ENCODE assay signal across 15 cellular contexts in genomic region chr13:112680741-112681360, GRCh38. TPM values are rescaled to one million over a fixed set of nuclear protein-coding genes. Genes with fewer than 3 reads are reported as not detected.
DNase-seq lines count a peak whose midpoint lies in the region; ATAC-seq and TF ChIP-seq lines count a peak whose summit lies in the region.
"Had no signal": no experiment of that assay in that cellular context is flagged by ENCODE, and none has a peak within 500 bp of the region (broad histone marks: within the 10 kb centered on the region; RNA-seq: fewer than 3 reads in every experiment).

No MANE protein-coding gene starts in this region.

- H3K9me3 Mint-ChIP-seq in stimulated activated naive CD8-positive, alpha-beta T cell treated with anti-CD3 and anti-CD28 coated beads, Interleukin-15, amount 100 ng/mL, for 72 hours = no peaks in the 10 kb centered on the region
- no peaks in the 10 kb centered on the region for H3K9me3 Mint-ChIP-seq in activated naive CD4-positive, alpha-beta T cell treated with anti-CD3 and anti-CD28 coated beads for 36 hours
- H3K9me3 Mint-ChIP-seq: CD4-positive, alpha-beta memory T cell; IgD-negative memory B cell had no signal

- TF ChIP-seq CTCF in GM10266 (IDR thresholded peaks at IDR 0.05; ENCODE audit: control insufficient read depth, insufficient read depth, low read depth, missing control alignments) = no peak

- CTCF ChIA-PET in activated naive CD4-positive, alpha-beta T cell treated with anti-CD3 and anti-CD28 coated beads for 36 hours (lab: Charles Lee) = no interaction called here

- H3K27ac Mint-ChIP-seq in stimulated activated naive CD8-positive, alpha-beta T cell treated with anti-CD3 and anti-CD28 coated beads, Interleukin-15, amount 100 ng/mL, for 72 hours = no peak overlapping the region
- H3K27ac Mint-ChIP-seq in activated naive CD4-positive, alpha-beta T cell treated with anti-CD3 and anti-CD28 coated beads for 36 hours = no peak overlapping the region
- H3K27ac Mint-ChIP-seq: IgD-negative memory B cell had no signal

- no peak overlapping the region for H3K4me3 Mint-ChIP-seq in stimulated activated naive CD8-positive, alpha-beta T cell treated with anti-CD3 and anti-CD28 coated beads, Interleukin-15, amount 100 ng/mL, for 72 hours
- H3K4me3 Mint-ChIP-seq in activated naive CD4-positive, alpha-beta T cell treated with anti-CD3 and anti-CD28 coated beads for 36 hours = no peak overlapping the region
- H3K4me3 Mint-ChIP-seq: CD4-positive, alpha-beta memory T cell; IgD-negative memory B cell had no signal

- ATAC-seq in stimulated activated naive CD8-positive, alpha-beta T cell treated with anti-CD3 and anti-CD28 coated beads, Interleukin-15, amount 100 ng/mL, for 72 hours = peak; percentile 23
- no peak for ATAC-seq in stimulated activated naive CD8-positive, alpha-beta T cell treated with anti-CD3 and anti-CD28 coated beads, Interleukin-15, Interleukin-2, amounts not matched to agents 100 U/mL and 50 U/mL, for 24 hours
- ATAC-seq in left lobe of liver = no peak
- ATAC-seq: GM12878, HCT116 had no signal

- DNase-seq in stimulated activated naive CD8-positive, alpha-beta T cell treated with anti-CD3 and anti-CD28 coated beads, Interleukin-15, amount 100 ng/mL, for 72 hours = no peak
- DNase-seq in stimulated activated naive CD8-positive, alpha-beta T cell treated with anti-CD3 and anti-CD28 coated beads, Interleukin-15, Interleukin-2, amounts not matched to agents 100 U/mL and 50 U/mL, for 24 hours = no peak
- peak; percentile 43 for DNase-seq in left lobe of liver (ENCODE audit: low spot score)
- DNase-seq in stimulated activated CD8-positive, alpha-beta memory T cell treated with anti-CD3 and anti-CD28 coated beads, Interleukin-4, amount 100 ng/mL, for 48 hours = peak; percentile 7
- DNase-seq in activated naive CD4-positive, alpha-beta T cell treated with anti-CD3 and anti-CD28 coated beads for 36 hours = no peak
- DNase-seq in NCI-H1436 treated with DMSO at 0.1 percent for 48 hours (lab: John Stamatoyannopoulos, UW) = no peak
- no peak for DNase-seq in GM10266 (ENCODE audit: extremely low spot score)
- DNase-seq: CD4-positive, alpha-beta memory T cell; DMS153; GDM1; NCI-H1105; NCI-H1694 treated with DMSO at 0.1 percent for 48 hours had no signal

- no peaks in the 10 kb centered on the region for H3K4me1 Mint-ChIP-seq in stimulated activated naive CD8-positive, alpha-beta T cell treated with anti-CD3 and anti-CD28 coated beads, Interleukin-15, amount 100 ng/mL, for 72 hours
- H3K4me1 Mint-ChIP-seq in activated naive CD4-positive, alpha-beta T cell treated with anti-CD3 and anti-CD28 coated beads for 36 hours (ENCODE audit: low read depth) = no peaks in the 10 kb centered on the region
- H3K4me1 Mint-ChIP-seq: IgD-negative memory B cell had no signal

- no peaks in the 10 kb centered on the region for H3K36me3 Mint-ChIP-seq in activated naive CD4-positive, alpha-beta T cell treated with anti-CD3 and anti-CD28 coated beads for 36 hours (ENCODE audit: low read depth)
- H3K36me3 Mint-ChIP-seq: CD4-positive, alpha-beta memory T cell; IgD-negative memory B cell had no signal

- intact Hi-C loops in activated naive CD4-positive, alpha-beta T cell treated with anti-CD3 and anti-CD28 coated beads for 36 hours (cut with micrococcal nuclease) = no loop called here

- H3K27me3 Mint-ChIP-seq in stimulated activated naive CD8-positive, alpha-beta T cell treated with anti-CD3 and anti-CD28 coated beads, Interleukin-15, amount 100 ng/mL, for 72 hours = peaks cover 7% of the 10 kb centered on the region
- no peaks in the 10 kb centered on the region for H3K27me3 Mint-ChIP-seq in activated naive CD4-positive, alpha-beta T cell treated with anti-CD3 and anti-CD28 coated beads for 36 hours (ENCODE audit: low read depth)
- H3K27me3 Mint-ChIP-seq: CD4-positive, alpha-beta memory T cell; IgD-negative memory B cell had no signal

RNA-seq across cellular contexts. Expression of gene ATP11A, which starts 9.0 kb away (rescaled TPM):
- total RNA-seq in left lobe of liver = 36.0 TPM
- 10 to 100 TPM; 24.7 to 25.6 TPM for total RNA-seq in activated naive CD4-positive, alpha-beta T cell treated with anti-CD3 and anti-CD28 coated beads for 36 hours

Comparison
In these comparisons a context has a peak if more than half of its experiments do, and no peak if none do; other contexts are left out.
1. DNase-seq: peak in left lobe of liver (single experiment) and stimulated activated CD8-positive, alpha-beta memory T cell treated with anti-CD3 and anti-CD28 coated beads, Interleukin-4, amount 100 ng/mL, for 48 hours (single experiment); none in stimulated activated naive CD8-positive, alpha-beta T cell treated with anti-CD3 and anti-CD28 coated beads, Interleukin-15, amount 100 ng/mL, for 72 hours (0 of 2), stimulated activated naive CD8-positive, alpha-beta T cell treated with anti-CD3 and anti-CD28 coated beads, Interleukin-15, Interleukin-2, amounts not matched to agents 100 U/mL and 50 U/mL, for 24 hours (single experiment), activated naive CD4-positive, alpha-beta T cell treated with anti-CD3 and anti-CD28 coated beads for 36 hours (single experiment), NCI-H1436 treated with DMSO at 0.1 percent for 48 hours (single experiment) and GM10266 (single experiment).